ENCODE assay signal across 1 cellular context in genomic region chr7:69659964-69660363, GRCh38.
TF ChIP-seq lines count a peak whose summit lies in the region.

No MANE protein-coding gene starts in this region.

TF ChIP-seq in WTC11, 78 proteins besides CTCF, POLR2A, EP300 and RAD21 (continued from another document):
- no peak for TF ChIP-seq ATF6 (CRISPR knock-in tag; IDR thresholded peaks at IDR 0.05)
- TF ChIP-seq USF2 (CRISPR knock-in tag; IDR thresholded peaks at IDR 0.05) = no peak
- TF ChIP-seq NR1H2 (CRISPR knock-in tag; IDR thresholded peaks at IDR 0.05) = no peak
- no peak for TF ChIP-seq ZNF512 (CRISPR knock-in tag; IDR thresholded peaks at IDR 0.05; ENCODE audit: borderline replicate concordance)
- TF ChIP-seq RELA (CRISPR knock-in tag; IDR thresholded peaks at IDR 0.05; ENCODE audit: borderline replicate concordance) = no peak
- TF ChIP-seq HMGA2 (CRISPR knock-in tag; IDR thresholded peaks at IDR 0.05) = no peak
- TF ChIP-seq NFE2L1 (CRISPR knock-in tag; IDR thresholded peaks at IDR 0.05) = no peak
- TF ChIP-seq PRDM15 (CRISPR knock-in tag; IDR thresholded peaks at IDR 0.05) = no peak
TF ChIP-seq in WTC11: peak in this region for 0.
